In genomic region chrX:15882704-15883539, GRCh38 we compare ENCODE assay signal across 1 cellular context.
TF ChIP-seq lines count a peak whose summit lies in the region.

No MANE protein-coding gene starts in this region.

TF ChIP-seq in GM12878, 131 proteins besides CTCF, POLR2A, EP300 and RAD21 (continued from another document and continues in another):
- TF ChIP-seq ZNF592 (IDR thresholded peaks at IDR 0.05) (peak; percentile 99), MTA2 (IDR thresholded peaks at IDR 0.05; ENCODE audit: low read depth) (peak; percentile 49; the same call in 1 of the 2 replicates), TBL1XR1 (IDR thresholded peaks at IDR 0.05; ENCODE audit: low read depth, low read length) (no peak), ATF7 (IDR thresholded peaks at IDR 0.05; ENCODE audit: low read depth) (peak; percentile 63; the same call in 1 of the 2 replicates), SRF (IDR thresholded peaks at IDR 0.05; ENCODE audit: low read depth in 2 of 2, low read length in 2 of 2) (no peak), TARDBP (IDR thresholded peaks at IDR 0.05; ENCODE audit: borderline replicate concordance) (no peak), LARP7 (IDR thresholded peaks at IDR 0.05) (no peak), PAX8 (IDR thresholded peaks at IDR 0.05) (no peak), BCL3 (IDR thresholded peaks at IDR 0.05; ENCODE audit: borderline replicate concordance, insufficient read depth, low read depth, low read length, poor library complexity, severe bottlenecking) (no peak), MAX (IDR thresholded peaks at IDR 0.05; ENCODE audit: low read depth, low read length) (no peak), SKIL (IDR thresholded peaks at IDR 0.05; ENCODE audit: low read depth, poor library complexity, severe bottlenecking) (peak; percentile 35), CEBPZ (IDR thresholded peaks at IDR 0.05; ENCODE audit: low read depth, low read length) (no peak), YY1 (IDR thresholded peaks at IDR 0.05; ENCODE audit: low read depth, low read length) (no peak; the same call in 1 of the 2 replicates), TCF12 (IDR thresholded peaks at IDR 0.05; ENCODE audit: low read depth, low read length) (no peak), SIX5 (IDR thresholded peaks at IDR 0.05; ENCODE audit: low read depth, low read length, severe bottlenecking) (no peak), ZBTB40 (IDR thresholded peaks at IDR 0.05; ENCODE audit: borderline replicate concordance) (no peak; the same call in 1 of the 2 replicates), ELK1 (IDR thresholded peaks at IDR 0.05; ENCODE audit: low read depth, low read length) (no peak), HDAC2 (IDR thresholded peaks at IDR 0.05) (no peak), PAX5 (IDR thresholded peaks at IDR 0.05; ENCODE audit: borderline replicate concordance, low read depth, low read length) (0 out of 2 replicates have a peak, but pooled peaks have one; percentile 5), BHLHE40 (IDR thresholded peaks at IDR 0.05; ENCODE audit: borderline replicate concordance in 1 of 2, low read depth in 2 of 2, low read length in 1 of 2) (peak in 1 of 2 experiments; percentile 64; a peak in 2 of 4 replicates), HDGF (IDR thresholded peaks at IDR 0.05) (no peak), SIN3A (IDR thresholded peaks at IDR 0.05; ENCODE audit: low read depth, low read length) (no peak), TAF1 (IDR thresholded peaks at IDR 0.05; ENCODE audit: borderline replicate concordance, low read depth, low read length) (no peak), TCF7 (IDR thresholded peaks at IDR 0.05; ENCODE audit: borderline replicate concordance) (no peak), NBN (IDR thresholded peaks at IDR 0.05) (no peak), BACH1 (IDR thresholded peaks at IDR 0.05; ENCODE audit: borderline replicate concordance) (no peak), GABPA (IDR thresholded peaks at IDR 0.05; ENCODE audit: low read depth) (no peak), ASH2L (IDR thresholded peaks at IDR 0.05; ENCODE audit: borderline replicate concordance, low read depth) (no peak), SPI1 (IDR thresholded peaks at IDR 0.05; ENCODE audit: borderline replicate concordance, insufficient read depth, low read depth, low read length) (peak; percentile 47; the same call in 1 of the 2 replicates), BMI1 (IDR thresholded peaks at IDR 0.05; ENCODE audit: borderline replicate concordance) (peak; percentile 86), KLF5 (IDR thresholded peaks at IDR 0.05; ENCODE audit: partially characterized antibody) (no peak), EZH2 (IDR thresholded peaks at IDR 0.05; ENCODE audit: borderline replicate concordance, control insufficient read depth, low read depth, low read length) (no peak), ATF2 (IDR thresholded peaks at IDR 0.05; ENCODE audit: low read length) (peak; percentile 24; the same call in 1 of the 2 replicates), ETV6 (conservative IDR thresholded peaks at IDR 0.05 in 1 of 2, IDR thresholded peaks at IDR 0.05 in 1 of 2; ENCODE audit: borderline replicate concordance in 1 of 2, low read depth in 1 of 2) (no peak), HCFC1 (IDR thresholded peaks at IDR 0.05; ENCODE audit: low read length) (no peak), BCL11A (IDR thresholded peaks at IDR 0.05; ENCODE audit: low read depth, low read length) (no peak), CBX3 (IDR thresholded peaks at IDR 0.05; ENCODE audit: borderline replicate concordance, low read depth) (no peak), E2F8 (IDR thresholded peaks at IDR 0.05; ENCODE audit: low read depth, partially characterized antibody) (no peak)
